8 cellular contexts compared by ENCODE assay signal in genomic region chr3:155745795-155746550, GRCh38. TPM values are rescaled to one million over a fixed set of nuclear protein-coding genes. Genes with fewer than 3 reads are reported as not detected.
DNase-seq lines count a peak whose midpoint lies in the region; ATAC-seq and TF ChIP-seq lines count a peak whose summit lies in the region.

No MANE protein-coding gene starts in this region.

- H3K9ac ChIP-seq in iPS-15b (ENCODE audit: low read depth, low read length), result no peak overlapping the region
- no peak overlapping the region for H3K9ac ChIP-seq in smooth muscle cell (ENCODE audit: low read depth)

- no peak overlapping the region for H3K27ac Mint-ChIP-seq in CD4-positive, CD25-positive, alpha-beta regulatory T cell
- no peak overlapping the region for H3K27ac Mint-ChIP-seq in activated T-helper 17 cell treated with anti-CD3 and anti-CD28 coated beads, Interleukin-2, amount 50 U/mL, for 72 hours

- 11% methylated on average over 19 of the region's 19 CpGs for WGBS in smooth muscle cell (ENCODE audit: low lambda C conversion rate)

- no peaks in the 10 kb centered on the region for H3K79me2 ChIP-seq in smooth muscle cell (ENCODE audit: low read depth)

- no peaks in the 10 kb centered on the region for H3K36me3 ChIP-seq in CD4-positive, CD25-positive, alpha-beta regulatory T cell (ENCODE audit: control insufficient read depth, insufficient read depth, low read length)
- H3K36me3 ChIP-seq in iPS-15b (ENCODE audit: control insufficient read depth, insufficient read depth, low read length) (no peaks in the 10 kb centered on the region), smooth muscle cell (ENCODE audit: low read depth) (no peaks in the 10 kb centered on the region)

- H3F3A ChIP-seq in smooth muscle cell (ENCODE audit: low read depth), result no peaks in the 10 kb centered on the region

- H3K9me3 ChIP-seq in CD4-positive, CD25-positive, alpha-beta regulatory T cell (ENCODE audit: control insufficient read depth in 2 of 2, low read length in 2 of 2), result no peaks in the 10 kb centered on the region
- no peaks in the 10 kb centered on the region for H3K9me3 ChIP-seq in iPS-15b (ENCODE audit: control insufficient read depth, insufficient read depth, low read length)
- no peaks in the 10 kb centered on the region for H3K9me3 ChIP-seq in smooth muscle cell (replicated peaks; ENCODE audit: low read depth)

- H3K36me3 Mint-ChIP-seq in CD4-positive, CD25-positive, alpha-beta regulatory T cell, result no peaks in the 10 kb centered on the region
- no peaks in the 10 kb centered on the region for H3K36me3 Mint-ChIP-seq in activated T-helper 17 cell treated with anti-CD3 and anti-CD28 coated beads, Interleukin-2, amount 50 U/mL, for 72 hours (ENCODE audit: low read depth)

- peaks cover 4 to 22% (median 9%) of the 10 kb centered on the region in 4 donors for H3K4me1 Mint-ChIP-seq in CD4-positive, CD25-positive, alpha-beta regulatory T cell
- no peaks in the 10 kb centered on the region for H3K4me1 Mint-ChIP-seq in activated T-helper 17 cell treated with anti-CD3 and anti-CD28 coated beads, Interleukin-2, amount 50 U/mL, for 72 hours

- no peaks in the 10 kb centered on the region for H3K9me3 Mint-ChIP-seq in CD4-positive, CD25-positive, alpha-beta regulatory T cell
- no peaks in the 10 kb centered on the region for H3K9me3 Mint-ChIP-seq in activated T-helper 17 cell treated with anti-CD3 and anti-CD28 coated beads, Interleukin-2, amount 50 U/mL, for 72 hours

- peak overlapping the region; percentile 53 for H3K4me3 ChIP-seq in CD4-positive, CD25-positive, alpha-beta regulatory T cell (ENCODE audit: low read depth, low read length)
- H3K4me3 ChIP-seq in iPS-15b (ENCODE audit: low read depth, low read length) (peak overlapping the region; percentile 40), smooth muscle cell (peak overlapping the region; percentile 76)

- H4K20me1 ChIP-seq in smooth muscle cell (ENCODE audit: low read depth), result no peaks in the 10 kb centered on the region

- TF ChIP-seq CTCF in smooth muscle cell (IDR thresholded peaks at IDR 0.05; ENCODE audit: borderline replicate concordance, insufficient read depth, poor library complexity, severe bottlenecking), result no peak

- peaks cover 37% of the 10 kb centered on the region for H3K27me3 ChIP-seq in CD4-positive, CD25-positive, alpha-beta regulatory T cell (ENCODE audit: control insufficient read depth, insufficient read depth, low read length)
- H3K27me3 ChIP-seq in iPS-15b (ENCODE audit: control insufficient read depth, insufficient read depth, low read length), result peaks cover 2% of the 10 kb centered on the region
- H3K27me3 ChIP-seq in smooth muscle cell (ENCODE audit: low read depth), result peaks cover 61% of the 10 kb centered on the region

- H3K4me2 ChIP-seq in smooth muscle cell, result peak overlapping the region; percentile 96

- H2AFZ ChIP-seq in smooth muscle cell (ENCODE audit: low read depth), result no peak overlapping the region

- ATAC-seq in CD4-positive, CD25-positive, alpha-beta regulatory T cell (ENCODE audit: low read depth in 2 of 2), result no peak
- no peak for ATAC-seq in activated T-helper 17 cell treated with anti-CD3 and anti-CD28 coated beads, Interleukin-2, amount 50 U/mL, for 72 hours (replicated peaks)

- H3K4me1 ChIP-seq in CD4-positive, CD25-positive, alpha-beta regulatory T cell (ENCODE audit: control insufficient read depth, insufficient read depth, low read length, poor library complexity, severe bottlenecking), result peaks cover 22% of the 10 kb centered on the region
- H3K4me1 ChIP-seq in iPS-15b (ENCODE audit: control insufficient read depth, insufficient read depth, low read length), result peaks cover 26% of the 10 kb centered on the region
- H3K4me1 ChIP-seq in smooth muscle cell (ENCODE audit: low read depth), result peaks cover 41% of the 10 kb centered on the region

- H3K27me3 Mint-ChIP-seq in CD4-positive, CD25-positive, alpha-beta regulatory T cell, result peaks cover 61% of the 10 kb centered on the region
- peaks cover 13% of the 10 kb centered on the region for H3K27me3 Mint-ChIP-seq in activated T-helper 17 cell treated with anti-CD3 and anti-CD28 coated beads, Interleukin-2, amount 50 U/mL, for 72 hours

- H3K4me3 Mint-ChIP-seq in CD4-positive, CD25-positive, alpha-beta regulatory T cell, result peak overlapping the region in 3 of 4 donors; percentile 58 to 85 (median 68)
- H3K4me3 Mint-ChIP-seq in activated T-helper 17 cell treated with anti-CD3 and anti-CD28 coated beads, Interleukin-2, amount 50 U/mL, for 72 hours, result peak overlapping the region; percentile 89

- no peak for DNase-seq in CD4-positive, CD25-positive, alpha-beta regulatory T cell
- DNase-seq in M059J (ENCODE audit: low read depth), result peak; percentile 83
- no peak for DNase-seq in smooth muscle cell (lab: John Stamatoyannopoulos, UW; ENCODE audit: unreplicated experiment)
- no peak for DNase-seq in NOMO-1 (lab: John Stamatoyannopoulos, UW; ENCODE audit: unreplicated experiment in 2 of 2)
- no peak for DNase-seq in cerebellar nuclear complex (lab: John Stamatoyannopoulos, UW)
- no peak for DNase-seq in MV-4-11 (lab: John Stamatoyannopoulos, UW)

- no peak overlapping the region for H3K27ac ChIP-seq in CD4-positive, CD25-positive, alpha-beta regulatory T cell (ENCODE audit: insufficient read depth, low read length, poor library complexity, severe bottlenecking)
- H3K27ac ChIP-seq in smooth muscle cell (ENCODE audit: low read depth), result no peak overlapping the region

RNA-seq across cellular contexts. Expression of gene PLCH1, which starts 1.1 kb away (rescaled TPM):
- 0.12 TPM for total RNA-seq in CD4-positive, CD25-positive, alpha-beta regulatory T cell
- polyA plus RNA-seq in CD4-positive, CD25-positive, alpha-beta regulatory T cell, result under 1 TPM in 1 of 4 donors, not detected in 3; 0.05 TPM
- total RNA-seq in M059J (2014; rRNA removed; shearing (Covaris generic)), result 0.10 and 0.17 TPM in 2 replicates
- total RNA-seq in activated T-helper 17 cell treated with anti-CD3 and anti-CD28 coated beads, Interleukin-2, amount 50 U/mL, for 72 hours, result under 1 TPM in 1 of 2 donors, not detected in 1; 0.24 TPM
- 0.27 and 0.36 TPM in 2 replicates for total RNA-seq in smooth muscle cell
- 0.13 TPM in 1 of 2 replicates, not detected in the other for polyA plus RNA-seq in smooth muscle cell
